13 cellular contexts compared by ENCODE assay signal in the genomic region with DNA sequence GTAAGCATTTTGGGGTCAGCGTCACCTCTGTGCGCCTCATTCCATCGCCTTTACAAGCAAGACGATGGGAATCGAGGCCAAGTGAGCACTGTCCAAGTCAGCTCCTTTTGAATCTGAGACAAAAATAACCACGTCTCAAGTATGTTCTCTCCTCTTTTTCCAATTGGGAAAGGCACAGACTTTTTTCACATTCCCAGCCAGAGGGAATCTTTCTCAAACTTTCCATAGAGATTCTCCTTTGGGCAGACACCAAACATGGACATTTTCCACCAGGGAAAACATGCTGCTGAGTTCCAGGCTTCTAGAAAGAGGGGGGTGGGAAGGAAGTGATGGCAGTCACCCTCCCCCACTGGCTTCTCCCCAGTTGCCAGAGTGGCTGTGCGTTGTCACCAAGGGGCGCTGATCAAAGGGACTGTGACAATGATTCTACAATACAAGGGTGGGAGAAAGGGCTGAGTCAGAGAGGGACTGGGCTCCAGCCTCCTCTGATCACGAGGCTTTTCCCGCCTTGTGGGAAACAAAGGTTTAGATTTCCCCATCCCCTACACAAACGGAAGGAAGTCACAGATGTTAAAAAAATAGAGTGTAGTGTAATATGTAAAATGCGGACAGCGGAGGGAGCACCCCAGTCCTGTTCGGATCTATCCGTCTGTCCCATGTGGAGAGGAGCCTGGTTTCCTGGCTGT. TPM values are rescaled to one million over a fixed set of nuclear protein-coding genes. Genes with fewer than 3 reads are reported as not detected.
DNase-seq lines count a peak whose midpoint lies in the region; ATAC-seq and TF ChIP-seq lines count a peak whose summit lies in the region.
"Had no signal": no experiment of that assay in that cellular context is flagged by ENCODE, and none has a peak within 500 bp of the region (broad histone marks: within the 10 kb centered on the region; RNA-seq: fewer than 3 reads in every experiment).

No MANE protein-coding gene starts in this region.

- TF ChIP-seq CTCF in GM23338 (conservative IDR thresholded peaks at IDR 0.05; ENCODE audit: low read depth in 2 of 2), result 0 out of 4 replicates have a peak, but pooled peaks of 1 of the 2 experiments have one; percentile 0
- no peak for TF ChIP-seq CTCF in ascending aorta (IDR thresholded peaks at IDR 0.05)
- TF ChIP-seq CTCF in transverse colon (IDR thresholded peaks at IDR 0.05), result no peak

- peaks cover 9% of the 10 kb centered on the region for H3K27me3 Mint-ChIP-seq in GM23338 (ENCODE audit: insufficient read depth, low read depth, poor library complexity)

- intact Hi-C loops in ascending aorta (cut with DNase I) (loop anchor here (1.0 to 5.0 kb wide), 3 partner anchors 29 to 145 kb away; no protein-coding TSS in a partner anchor), transverse colon (cut with DNase I; ENCODE audit: low total_unique reads) (no loop called here)

- no peak overlapping the region for H3K4me3 ChIP-seq in GM23338
- no peak overlapping the region for H3K4me3 ChIP-seq in ascending aorta
- no peak overlapping the region for H3K4me3 ChIP-seq in transverse colon

- H3K27ac Mint-ChIP-seq in GM23338, result no peak overlapping the region
- H3K27ac Mint-ChIP-seq: activated CD4-positive, alpha-beta memory T cell treated with anti-CD3 and anti-CD28 coated beads, Interleukin-2, amount 10 ng/mL, durations not matched to agents 7 days and 5 days; activated naive CD8-positive, alpha-beta T cell treated with anti-CD3 and anti-CD28 coated beads for 36 hours; stimulated activated naive CD8-positive, alpha-beta T cell treated with anti-CD3 and anti-CD28 coated beads, Interleukin-15, amount 100 ng/mL, for 72 hours had no signal

- H3K36me3 Mint-ChIP-seq in GM23338 (ENCODE audit: low read depth), result no peaks in the 10 kb centered on the region; the same call in 2 of the 3 replicates
- H3K36me3 Mint-ChIP-seq: activated naive CD8-positive, alpha-beta T cell treated with anti-CD3 and anti-CD28 coated beads for 36 hours had no signal

- no peak overlapping the region for H3K4me3 Mint-ChIP-seq in GM23338
- H3K4me3 Mint-ChIP-seq: activated CD4-positive, alpha-beta memory T cell treated with anti-CD3 and anti-CD28 coated beads, Interleukin-2, amount 10 ng/mL, durations not matched to agents 7 days and 5 days; activated naive CD8-positive, alpha-beta T cell treated with anti-CD3 and anti-CD28 coated beads for 36 hours; neural crest cell; stimulated activated naive CD8-positive, alpha-beta T cell treated with anti-CD3 and anti-CD28 coated beads, Interleukin-15, amount 100 ng/mL, for 72 hours had no signal

- H3K9me2 ChIP-seq in GM23338 (ENCODE audit: insufficient read depth), result peaks cover 19% of the 10 kb centered on the region

- H3K27ac ChIP-seq in GM23338 (ENCODE audit: low read depth) (no peak overlapping the region), ascending aorta (peak overlapping the region; percentile 64 to 82), transverse colon (peak overlapping the region; percentile 16 to 57 (median 38))

- TF ChIP-seq EP300 in transverse colon (IDR thresholded peaks at IDR 0.05; ENCODE audit: low read depth), result no peak

- DNase-seq in GM23338 (ENCODE audit: low spot score) (peak; percentile 21), ascending aorta (ENCODE audit: low spot score in 2 of 2) (peak in 1 of 2 donors; percentile 90), islet precursor cell (peak; percentile 43), transverse colon (no peak), midbrain (lab: John Stamatoyannopoulos, UW) (no peak)
- no peak for DNase-seq in central memory CD4-positive, alpha-beta T cell
- DNase-seq: activated CD4-positive, alpha-beta memory T cell treated with anti-CD3 and anti-CD28 coated beads, Interleukin-2, amount 10 ng/mL, durations not matched to agents 7 days and 5 days; activated naive CD8-positive, alpha-beta T cell treated with anti-CD3 and anti-CD28 coated beads for 36 hours; effector CD4-positive, alpha-beta T cell; NCI-H524 treated with DMSO at 0.1 percent for 48 hours; stimulated activated naive CD8-positive, alpha-beta T cell treated with anti-CD3 and anti-CD28 coated beads, Interleukin-15, amount 100 ng/mL, for 72 hours had no signal

- H3K27me3 ChIP-seq in GM23338 (ENCODE audit: insufficient read depth) (no peaks in the 10 kb centered on the region), ascending aorta (no peaks in the 10 kb centered on the region), transverse colon (no peaks in the 10 kb centered on the region)

- no peak for ATAC-seq in GM23338
- ATAC-seq in HG03108 (IDR thresholded peaks at IDR 0.05; ENCODE audit: unreplicated experiment), result no peak
- ATAC-seq: stimulated activated naive CD8-positive, alpha-beta T cell treated with anti-CD3 and anti-CD28 coated beads, Interleukin-15, amount 100 ng/mL, for 72 hours had no signal

- H3K4me2 ChIP-seq in GM23338, result no peak overlapping the region

- peak overlapping the region; percentile 78; the same call in 1 of the 2 replicates for H2AFZ ChIP-seq in GM23338

- no peaks in the 10 kb centered on the region for H3K79me2 ChIP-seq in GM23338 (replicated peaks; ENCODE audit: insufficient read depth)

- H3K9me3 ChIP-seq in ascending aorta, result no peaks in the 10 kb centered on the region
- H3K9me3 ChIP-seq in transverse colon, result no peaks in the 10 kb centered on the region

- H3K4me1 Mint-ChIP-seq in GM23338, result peaks cover 3% of the 10 kb centered on the region; the same call in 2 of the 3 replicates
- H3K4me1 Mint-ChIP-seq: activated CD4-positive, alpha-beta memory T cell treated with anti-CD3 and anti-CD28 coated beads, Interleukin-2, amount 10 ng/mL, durations not matched to agents 7 days and 5 days; activated naive CD8-positive, alpha-beta T cell treated with anti-CD3 and anti-CD28 coated beads for 36 hours; stimulated activated naive CD8-positive, alpha-beta T cell treated with anti-CD3 and anti-CD28 coated beads, Interleukin-15, amount 100 ng/mL, for 72 hours had no signal

- H3K36me3 ChIP-seq in GM23338 (ENCODE audit: insufficient read depth) (no peaks in the 10 kb centered on the region), ascending aorta (no peaks in the 10 kb centered on the region), transverse colon (no peaks in the 10 kb centered on the region)

- WGBS in transverse colon (ENCODE audit: low coverage in 1 of 2), 2 donors, result 57 to 86% methylated on average over 6 to 15 of the region's 15 CpGs

- no peak for TF ChIP-seq POLR2A in transverse colon (IDR thresholded peaks at IDR 0.05)

- H3K4me1 ChIP-seq in GM23338 (ENCODE audit: insufficient read depth) (peaks cover 5% of the 10 kb centered on the region; the same call in 1 of the 2 replicates), ascending aorta (peaks cover 0 to 8% of the 10 kb centered on the region in 2 donors), transverse colon (no peaks in the 10 kb centered on the region)

- H4K20me1 ChIP-seq in GM23338 (replicated peaks; ENCODE audit: insufficient read depth), result no peaks in the 10 kb centered on the region

- no peaks in the 10 kb centered on the region for H3F3A ChIP-seq in GM23338 (replicated peaks; ENCODE audit: low read depth)

- in situ Hi-C loops in transverse colon (cut with MboI; ENCODE audit: low pct_ligation_motif_present in 1 of 4, low pct_unique_long_range_greater_than_20kb in 1 of 4, low sequenced_read_pairs in 3 of 4), result no loop called here

- H3K9me3 Mint-ChIP-seq in GM23338, result peaks cover under 1% of the 10 kb centered on the region; the same call in 2 of the 3 replicates
- H3K9me3 Mint-ChIP-seq: activated CD4-positive, alpha-beta memory T cell treated with anti-CD3 and anti-CD28 coated beads, Interleukin-2, amount 10 ng/mL, durations not matched to agents 7 days and 5 days; activated naive CD8-positive, alpha-beta T cell treated with anti-CD3 and anti-CD28 coated beads for 36 hours had no signal

TF ChIP-seq in GM23338, 12 proteins besides CTCF, POLR2A, EP300 and RAD21 (continues in another document):
- no peak for TF ChIP-seq CREB1 (CRISPR knock-in tag; IDR thresholded peaks at IDR 0.05; ENCODE audit: low read depth)
- no peak for TF ChIP-seq ZNF114 (CRISPR knock-in tag; IDR thresholded peaks at IDR 0.05)
- no peak for TF ChIP-seq EZH2 (IDR thresholded peaks at IDR 0.05; ENCODE audit: low read depth, unreplicated experiment)
- TF ChIP-seq, protein P1, sequence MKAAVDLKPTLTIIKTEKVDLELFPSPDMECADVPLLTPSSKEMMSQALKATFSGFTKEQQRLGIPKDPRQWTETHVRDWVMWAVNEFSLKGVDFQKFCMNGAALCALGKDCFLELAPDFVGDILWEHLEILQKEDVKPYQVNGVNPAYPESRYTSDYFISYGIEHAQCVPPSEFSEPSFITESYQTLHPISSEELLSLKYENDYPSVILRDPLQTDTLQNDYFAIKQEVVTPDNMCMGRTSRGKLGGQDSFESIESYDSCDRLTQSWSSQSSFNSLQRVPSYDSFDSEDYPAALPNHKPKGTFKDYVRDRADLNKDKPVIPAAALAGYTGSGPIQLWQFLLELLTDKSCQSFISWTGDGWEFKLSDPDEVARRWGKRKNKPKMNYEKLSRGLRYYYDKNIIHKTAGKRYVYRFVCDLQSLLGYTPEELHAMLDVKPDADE (IDR thresholded peaks at IDR 0.05), result no peak
- TF ChIP-seq, protein P2, sequence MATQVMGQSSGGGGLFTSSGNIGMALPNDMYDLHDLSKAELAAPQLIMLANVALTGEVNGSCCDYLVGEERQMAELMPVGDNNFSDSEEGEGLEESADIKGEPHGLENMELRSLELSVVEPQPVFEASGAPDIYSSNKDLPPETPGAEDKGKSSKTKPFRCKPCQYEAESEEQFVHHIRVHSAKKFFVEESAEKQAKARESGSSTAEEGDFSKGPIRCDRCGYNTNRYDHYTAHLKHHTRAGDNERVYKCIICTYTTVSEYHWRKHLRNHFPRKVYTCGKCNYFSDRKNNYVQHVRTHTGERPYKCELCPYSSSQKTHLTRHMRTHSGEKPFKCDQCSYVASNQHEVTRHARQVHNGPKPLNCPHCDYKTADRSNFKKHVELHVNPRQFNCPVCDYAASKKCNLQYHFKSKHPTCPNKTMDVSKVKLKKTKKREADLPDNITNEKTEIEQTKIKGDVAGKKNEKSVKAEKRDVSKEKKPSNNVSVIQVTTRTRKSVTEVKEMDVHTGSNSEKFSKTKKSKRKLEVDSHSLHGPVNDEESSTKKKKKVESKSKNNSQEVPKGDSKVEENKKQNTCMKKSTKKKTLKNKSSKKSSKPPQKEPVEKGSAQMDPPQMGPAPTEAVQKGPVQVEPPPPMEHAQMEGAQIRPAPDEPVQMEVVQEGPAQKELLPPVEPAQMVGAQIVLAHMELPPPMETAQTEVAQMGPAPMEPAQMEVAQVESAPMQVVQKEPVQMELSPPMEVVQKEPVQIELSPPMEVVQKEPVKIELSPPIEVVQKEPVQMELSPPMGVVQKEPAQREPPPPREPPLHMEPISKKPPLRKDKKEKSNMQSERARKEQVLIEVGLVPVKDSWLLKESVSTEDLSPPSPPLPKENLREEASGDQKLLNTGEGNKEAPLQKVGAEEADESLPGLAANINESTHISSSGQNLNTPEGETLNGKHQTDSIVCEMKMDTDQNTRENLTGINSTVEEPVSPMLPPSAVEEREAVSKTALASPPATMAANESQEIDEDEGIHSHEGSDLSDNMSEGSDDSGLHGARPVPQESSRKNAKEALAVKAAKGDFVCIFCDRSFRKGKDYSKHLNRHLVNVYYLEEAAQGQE (IDR thresholded peaks at IDR 0.05; ENCODE audit: unreplicated experiment), result no peak

RNA-seq across cellular contexts. Expression of gene ADRA1D, which starts 48.2 kb away (rescaled TPM):
- total RNA-seq in GM23338 (2014; rRNA removed; shearing (Covaris generic)), result 0.16 and 0.28 TPM in 2 replicates
- polyA plus RNA-seq in GM23338 (2016; fragmentation: Nextera tagmentation; extraction: Ambion mirVana), result 0.31 TPM in 1 of 2 replicates, not detected in the other
- total RNA-seq in ascending aorta, result 9.4 TPM
- 1 to 10 TPM in 2 of 4 donors, under 1 TPM in 1, not detected in 1; 0.64 to 6.4 (median 5.2) TPM for total RNA-seq in transverse colon
- total RNA-seq: activated CD4-positive, alpha-beta memory T cell treated with anti-CD3 and anti-CD28 coated beads, Interleukin-2, amount 10 ng/mL, durations not matched to agents 7 days and 5 days; activated naive CD8-positive, alpha-beta T cell treated with anti-CD3 and anti-CD28 coated beads for 36 hours had no signal

Comparison
In these comparisons a context has a peak if more than half of its experiments do, and no peak if none do; other contexts are left out.
1. DNase-seq: peak in GM23338 (single experiment) and islet precursor cell (single experiment); none in transverse colon (single experiment), central memory CD4-positive, alpha-beta T cell (single experiment) and midbrain (single experiment).